ENCODE assay signal across 1 cellular context in the genomic region with DNA sequence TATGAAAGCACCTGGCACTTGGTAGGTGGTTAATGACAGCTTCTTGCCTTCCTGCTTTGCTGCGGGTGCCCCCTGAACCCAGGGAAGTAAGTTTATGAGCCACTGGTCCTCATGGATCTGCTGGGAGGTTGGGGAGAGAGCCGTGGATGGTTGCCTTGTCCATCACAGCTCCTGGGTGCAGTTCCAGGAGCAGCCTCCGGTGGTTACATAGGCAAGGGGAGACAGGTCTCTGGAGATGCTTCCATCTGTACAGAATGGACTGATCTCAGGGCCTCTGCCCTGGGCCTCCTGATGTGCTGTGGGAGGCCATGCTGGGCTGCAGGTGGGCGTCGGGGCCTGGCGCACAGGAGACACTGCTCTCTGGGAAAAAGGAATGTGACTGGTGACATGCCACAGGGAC.
TF ChIP-seq lines count a peak whose summit lies in the region.

No MANE protein-coding gene starts in this region.

TF ChIP-seq in H1, 55 proteins besides CTCF, POLR2A, EP300 and RAD21:
- TF ChIP-seq, protein P1, sequence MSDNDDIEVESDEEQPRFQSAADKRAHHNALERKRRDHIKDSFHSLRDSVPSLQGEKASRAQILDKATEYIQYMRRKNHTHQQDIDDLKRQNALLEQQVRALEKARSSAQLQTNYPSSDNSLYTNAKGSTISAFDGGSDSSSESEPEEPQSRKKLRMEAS (IDR thresholded peaks at IDR 0.05), result no peak
- TF ChIP-seq, protein P2, sequence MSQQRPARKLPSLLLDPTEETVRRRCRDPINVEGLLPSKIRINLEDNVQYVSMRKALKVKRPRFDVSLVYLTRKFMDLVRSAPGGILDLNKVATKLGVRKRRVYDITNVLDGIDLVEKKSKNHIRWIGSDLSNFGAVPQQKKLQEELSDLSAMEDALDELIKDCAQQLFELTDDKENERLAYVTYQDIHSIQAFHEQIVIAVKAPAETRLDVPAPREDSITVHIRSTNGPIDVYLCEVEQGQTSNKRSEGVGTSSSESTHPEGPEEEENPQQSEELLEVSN (IDR thresholded peaks at IDR 0.05), result no peak
- TF ChIP-seq SIX5 (IDR thresholded peaks at IDR 0.05; ENCODE audit: low read depth, low read length), result no peak
- TF ChIP-seq SP4 (IDR thresholded peaks at IDR 0.05; ENCODE audit: low read length), result no peak
- TF ChIP-seq NANOG (IDR thresholded peaks at IDR 0.05; ENCODE audit: insufficient read depth, low read depth, low read length, poor library complexity, severe bottlenecking), result no peak
- TF ChIP-seq BRCA1 (IDR thresholded peaks at IDR 0.05; ENCODE audit: low read depth, low read length), result no peak
- TF ChIP-seq HDAC6 (IDR thresholded peaks at IDR 0.05; ENCODE audit: low read depth, low read length), result no peak
- TF ChIP-seq JUN (IDR thresholded peaks at IDR 0.05; ENCODE audit: low read depth, low read length), result no peak
- TF ChIP-seq NRF1 (IDR thresholded peaks at IDR 0.05; ENCODE audit: low read depth, low read length), result no peak
- TF ChIP-seq RBBP5 (IDR thresholded peaks at IDR 0.05; ENCODE audit: borderline replicate concordance, low read depth, low read length), result no peak
